21 cellular contexts compared by ENCODE assay signal in the genomic region with DNA sequence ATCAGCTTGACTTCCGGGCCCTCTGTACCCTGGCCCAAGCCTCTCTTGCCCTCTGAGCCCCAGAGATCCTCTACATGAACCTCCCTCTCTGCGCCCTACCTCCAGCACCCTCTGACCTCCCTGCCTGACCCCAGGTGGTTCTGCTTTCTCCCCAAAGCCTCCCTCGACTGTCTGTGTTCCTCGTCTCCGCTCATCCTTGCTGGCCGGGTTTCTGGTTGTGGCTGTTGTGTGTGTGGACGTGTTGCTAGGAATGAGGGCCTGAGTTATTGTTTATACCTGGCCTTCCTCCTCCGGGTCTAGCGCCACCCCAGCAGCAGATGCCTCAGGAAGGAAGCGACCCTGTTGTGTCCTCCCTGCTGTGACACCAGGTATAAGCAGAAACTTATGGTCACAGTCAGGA.
"Had no signal": no experiment of that assay in that cellular context is flagged by ENCODE, and none has a peak within 500 bp of the region (broad histone marks: within the 10 kb centered on the region; RNA-seq: fewer than 3 reads in every experiment).

No MANE protein-coding gene starts in this region.

- H3K36me3 ChIP-seq: ascending aorta, left ventricle myocardium inferior, prostate gland, stomach, suprapubic skin, tibial nerve, uterus had no signal

- ATAC-seq: activated naive CD4-positive, alpha-beta T cell treated with anti-CD3 and anti-CD28 coated beads, Interleukin-2, amount 50 U/mL, for 72 hours; activated T-helper 17 cell treated with anti-CD3 and anti-CD28 coated beads, Interleukin-2, amount 50 U/mL, for 72 hours; T-cell had no signal

- H3K9me3 Mint-ChIP-seq: activated naive CD4-positive, alpha-beta T cell treated with anti-CD3 and anti-CD28 coated beads, Interleukin-2, amount 50 U/mL, for 72 hours; activated T-cell treated with anti-CD3 and anti-CD28 coated beads, Interleukin-2, amount 50 U/mL, for 24 hours; activated T-helper 17 cell treated with anti-CD3 and anti-CD28 coated beads, Interleukin-2, amount 50 U/mL, for 72 hours; central memory CD8-positive, alpha-beta T cell; T-cell had no signal

- H3K27ac Mint-ChIP-seq: activated T-cell treated with anti-CD3 and anti-CD28 coated beads, Interleukin-2, amount 50 U/mL, for 24 hours; activated T-helper 17 cell treated with anti-CD3 and anti-CD28 coated beads, Interleukin-2, amount 50 U/mL, for 72 hours; T-cell had no signal

- H3K27me3 ChIP-seq: ascending aorta, uterus had no signal

- H3K4me3 Mint-ChIP-seq: activated T-cell treated with anti-CD3 and anti-CD28 coated beads, Interleukin-2, amount 50 U/mL, for 24 hours; activated T-helper 17 cell treated with anti-CD3 and anti-CD28 coated beads, Interleukin-2, amount 50 U/mL, for 72 hours; central memory CD8-positive, alpha-beta T cell; T-cell had no signal

- H3K4me3 ChIP-seq: ascending aorta, left ventricle myocardium inferior, prostate gland, skin epidermis, stomach, suprapubic skin, tibial nerve, uterus had no signal

- H3K4me1 Mint-ChIP-seq: activated T-helper 17 cell treated with anti-CD3 and anti-CD28 coated beads, Interleukin-2, amount 50 U/mL, for 72 hours; central memory CD8-positive, alpha-beta T cell; T-cell had no signal

- H3K4me1 ChIP-seq: ascending aorta, left ventricle myocardium inferior, prostate gland, stomach, suprapubic skin, tibial nerve, uterus had no signal

- DNase-seq: activated CD8-positive, alpha-beta memory T cell treated with anti-CD3 and anti-CD28 coated beads, Interleukin-2, amount 50 U/mL, for 4 hours; activated T-cell treated with anti-CD3 and anti-CD28 coated beads, Interleukin-2, amount 50 U/mL, for 24 hours; effector memory CD4-positive, alpha-beta T cell; foreskin melanocyte; hippocampal formation; left ventricle myocardium inferior; stimulated activated CD4-positive, alpha-beta T cell treated with anti-CD3 and anti-CD28 coated beads, Interleukin-1b, Interleukin-23, amount 100 ng/mL, for 48 hours; stomach; T-cell; uterus had no signal

- FAIRE-seq: colon, endothelial cell of umbilical vein, TTC549 had no signal

- H3K9me3 ChIP-seq: ascending aorta, left ventricle myocardium inferior, prostate gland, stomach, suprapubic skin, tibial nerve, uterus had no signal

- H3K27ac ChIP-seq: ascending aorta, left ventricle myocardium inferior, prostate gland, skin epidermis, stomach, suprapubic skin, tibial nerve, uterus had no signal

- H3K36me3 Mint-ChIP-seq: activated naive CD4-positive, alpha-beta T cell treated with anti-CD3 and anti-CD28 coated beads, Interleukin-2, amount 50 U/mL, for 72 hours; T-cell had no signal
